In the genomic region with DNA sequence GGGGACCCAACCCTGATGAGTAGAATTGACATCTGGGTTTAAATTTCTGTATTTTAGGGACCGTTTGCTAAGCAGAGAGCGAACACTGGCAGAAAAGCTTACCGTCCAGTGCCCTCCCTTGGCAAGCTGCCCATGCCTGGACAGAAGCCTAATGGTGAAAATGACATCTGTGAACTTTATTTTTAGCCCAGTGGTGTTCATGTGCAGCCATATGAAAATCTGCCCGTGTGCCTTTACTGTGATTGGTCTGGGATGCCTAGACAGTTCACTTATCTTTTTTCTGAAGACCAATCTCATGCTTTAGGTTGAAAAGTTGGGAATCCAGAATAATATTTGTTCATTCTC, we compare ENCODE assay signal across 9 cellular contexts. TPM values are rescaled to one million over a fixed set of nuclear protein-coding genes. Genes with fewer than 3 reads are reported as not detected.
A peak's percentile ranks its signal among the peaks of the same experiment; 100 is the strongest.
DNase-seq lines count a peak whose midpoint lies in the region; ATAC-seq and TF ChIP-seq lines count a peak whose summit lies in the region.
"Had no signal": no experiment of that assay in that cellular context is flagged by ENCODE, and none has a peak within 500 bp of the region (broad histone marks: within the 10 kb centered on the region; RNA-seq: fewer than 3 reads in every experiment).

No MANE protein-coding gene starts in this region.

- peak in 3 of 4 donors; percentile 1 for ATAC-seq in right lobe of liver

- H3K4me1 ChIP-seq in mammary epithelial cell (ENCODE audit: insufficient read depth, low read length) (peaks cover 12% of the 10 kb centered on the region), right lobe of liver (peaks cover 0 to 24% (median 0%) of the 10 kb centered on the region in 4 donors), transverse colon (peaks cover 10 to 57% (median 37%) of the 10 kb centered on the region in 4 donors)

- peaks cover 5% of the 10 kb centered on the region for H3K36me3 ChIP-seq in mammary epithelial cell (ENCODE audit: insufficient read depth, low read length)
- H3K36me3 ChIP-seq in right lobe of liver, result peaks cover 0 to 13% (median 8%) of the 10 kb centered on the region in 4 donors
- peaks cover 0 to 4% (median 0%) of the 10 kb centered on the region in 4 donors for H3K36me3 ChIP-seq in transverse colon

- H3K9ac ChIP-seq in mammary epithelial cell (ENCODE audit: insufficient read depth, low read length), result no peak overlapping the region

- H3K4me3 Mint-ChIP-seq in T-helper 1 cell treated with Interleukin-12 subunit alpha and Interleukin-12 subunit beta and Interleukin-4 antibody, amounts not matched to agents 30 μg/mL and 1 μg/mL, for 36 hours, result peak overlapping the region; percentile 60

- H2AFZ ChIP-seq in mammary epithelial cell (ENCODE audit: low read depth, low read length), result peak overlapping the region; percentile 97

- peaks cover 36% of the 10 kb centered on the region for H3K27me3 Mint-ChIP-seq in T-helper 1 cell treated with Interleukin-12 subunit alpha and Interleukin-12 subunit beta and Interleukin-4 antibody, amounts not matched to agents 30 μg/mL and 1 μg/mL, for 36 hours (ENCODE audit: low read depth)

- no peaks in the 10 kb centered on the region for H3K9me3 Mint-ChIP-seq in T-helper 1 cell treated with Interleukin-12 subunit alpha and Interleukin-12 subunit beta and Interleukin-4 antibody, amounts not matched to agents 30 μg/mL and 1 μg/mL, for 36 hours

- in situ Hi-C loops in mammary epithelial cell (cut with MboI; ENCODE audit: low sequenced_read_pairs in 2 of 2) (loop anchor here in 1 of 2 donors (25.0 kb wide), 1 partner anchor 120 kb away; no protein-coding TSS in a partner anchor), transverse colon (cut with MboI; ENCODE audit: low pct_ligation_motif_present in 1 of 4, low pct_unique_long_range_greater_than_20kb in 1 of 4, low sequenced_read_pairs in 3 of 4) (no loop called here)

- H3K4me2 ChIP-seq in mammary epithelial cell (ENCODE audit: insufficient read depth, low read depth, low read length), result peak overlapping the region; percentile 81

- peaks cover 33% of the 10 kb centered on the region for H3K79me2 ChIP-seq in mammary epithelial cell (ENCODE audit: insufficient read depth, low read length)

- CTCF ChIA-PET in mammary epithelial cell (lab: Charles Lee; ENCODE audit: low non-redundant PET), result interaction anchor here (0.6 to 1.0 kb wide), 2 partner anchors 128 to 395 kb away, joined by 4 to 5 read pairs; no protein-coding TSS in a partner anchor

- dilution Hi-C loops in mammary epithelial cell (cut with HindIII; ENCODE audit: low sequenced_read_pairs), result no loop called here

- BruUV-seq in mammary epithelial cell (replicated peaks; lab: Mats Ljungman, UMichigan), result no TSS peak

- no peaks in the 10 kb centered on the region for H4K20me1 ChIP-seq in mammary epithelial cell (ENCODE audit: insufficient read depth, low read length)

- 61% methylated on average over 4 of the region's 4 CpGs for WGBS in mammary epithelial cell (ENCODE audit: low coverage, missing lambda C conversion rate)
- 6% methylated on average over 4 of the region's 4 CpGs for WGBS in right lobe of liver (ENCODE audit: insufficient coverage, low coverage, low lambda C conversion rate, missing lambda C conversion rate)
- WGBS in transverse colon (ENCODE audit: low coverage in 1 of 2), 2 donors, result 40 to 42% methylated on average over 1 to 4 of the region's 4 CpGs

- peaks cover 21% of the 10 kb centered on the region for H3K4me1 Mint-ChIP-seq in T-helper 1 cell treated with Interleukin-12 subunit alpha and Interleukin-12 subunit beta and Interleukin-4 antibody, amounts not matched to agents 30 μg/mL and 1 μg/mL, for 36 hours (ENCODE audit: low read depth)

- H3K27me3 ChIP-seq in mammary epithelial cell (ENCODE audit: insufficient read depth, low read length), result no peaks in the 10 kb centered on the region
- H3K27me3 ChIP-seq in right lobe of liver, result no peaks in the 10 kb centered on the region
- H3K27me3 ChIP-seq in transverse colon, result no peaks in the 10 kb centered on the region

- TF ChIP-seq POLR2A in right lobe of liver (IDR thresholded peaks at IDR 0.05) (no peak), transverse colon (IDR thresholded peaks at IDR 0.05) (no peak)

- DNase-seq in T-helper 1 cell (no peak), mammary epithelial cell (no peak), right lobe of liver (peak; percentile 64 to 85 (median 70)), transverse colon (peak; percentile 57), HPDE6-E6E7 (ENCODE audit: extremely low spot score) (no peak), NCI-H1930 (lab: John Stamatoyannopoulos, UW) (no peak), NCI-H510A treated with DMSO at 0.1 percent for 48 hours (lab: John Stamatoyannopoulos, UW) (no peak)
- DNase-seq: NCI-H524 treated with DMSO at 0.1 percent for 48 hours had no signal

- TF ChIP-seq EP300 in transverse colon (IDR thresholded peaks at IDR 0.05; ENCODE audit: low read depth), result no peak

- no peaks in the 10 kb centered on the region for H3K9me3 ChIP-seq in mammary epithelial cell (replicated peaks; ENCODE audit: insufficient read depth, low read length)
- no peaks in the 10 kb centered on the region for H3K9me3 ChIP-seq in right lobe of liver
- H3K9me3 ChIP-seq in transverse colon, result no peaks in the 10 kb centered on the region

- intact Hi-C loops in mammary epithelial cell (cut with micrococcal nuclease), result loop anchor here (1.0 to 2.0 kb wide), 3 partner anchors 57 to 198 kb away; partner anchors contain the start of genes FAM47E and SCARB2
- intact Hi-C loops in right lobe of liver (cut with DNase I), result loop anchor here in 1 of 2 donors (10.0 kb wide), 1 partner anchor 93 kb away; the partner anchor contains the start of gene SCARB2
- intact Hi-C loops in transverse colon (cut with DNase I; ENCODE audit: low total_unique reads), result loop anchor here (10.0 kb wide), 1 partner anchor 133 kb away; no protein-coding TSS in a partner anchor

- H3K4me3 ChIP-seq in mammary epithelial cell (replicated peaks in 1 of 3; ENCODE audit: insufficient read depth in 1 of 3, low read depth in 2 of 3, low read length in 3 of 3), result peak overlapping the region; percentile 74 to 93 (median 89)
- peak overlapping the region; percentile 65 to 89 (median 68) for H3K4me3 ChIP-seq in right lobe of liver
- peak overlapping the region in 3 of 4 donors; percentile 66 to 89 (median 85) for H3K4me3 ChIP-seq in transverse colon

- no peak overlapping the region for H3K27ac ChIP-seq in mammary epithelial cell (ENCODE audit: insufficient read depth, low read depth, low read length)
- H3K27ac ChIP-seq in right lobe of liver, result peak overlapping the region; percentile 95 to 99 (median 99)
- H3K27ac ChIP-seq in transverse colon, result peak overlapping the region; percentile 89 to 96 (median 93)

- peaks cover 6% of the 10 kb centered on the region for H3K36me3 Mint-ChIP-seq in T-helper 1 cell treated with Interleukin-12 subunit alpha and Interleukin-12 subunit beta and Interleukin-4 antibody, amounts not matched to agents 30 μg/mL and 1 μg/mL, for 36 hours (ENCODE audit: low read depth)

- H3K27ac Mint-ChIP-seq in T-helper 1 cell treated with Interleukin-12 subunit alpha and Interleukin-12 subunit beta and Interleukin-4 antibody, amounts not matched to agents 30 μg/mL and 1 μg/mL, for 36 hours, result no peak overlapping the region

- TF ChIP-seq CTCF in mammary epithelial cell (conservative IDR thresholded peaks at IDR 0.05 in 1 of 2, IDR thresholded peaks at IDR 0.05 in 1 of 2; ENCODE audit: extremely low read depth in 1 of 2, insufficient read depth in 1 of 2, low read depth in 1 of 2, low read length in 2 of 2) (no peak), right lobe of liver (IDR thresholded peaks at IDR 0.05) (no peak), transverse colon (IDR thresholded peaks at IDR 0.05) (no peak)

RNA-seq across cellular contexts. Expression of gene STBD1, which starts 1.1 kb away (rescaled TPM):
- total RNA-seq in mammary epithelial cell (10 to 100 TPM in 1 of 2 donors, 1 to 10 TPM in 1; 6.4 to 11.7 TPM), right lobe of liver (10 to 100 TPM; 16.3 to 53.5 (median 37.6) TPM), transverse colon (10 to 100 TPM in 3 of 4 donors, 1 to 10 TPM in 1; 5.4 to 48.7 (median 17.0) TPM)
- 3.1 TPM for polyA plus RNA-seq in mammary epithelial cell
- polyA minus RNA-seq in mammary epithelial cell, result 0.47 TPM

RNA-seq across cellular contexts. Expression of gene FAM47E, which starts 56.1 kb away (rescaled TPM):
- total RNA-seq in mammary epithelial cell (1 to 10 TPM in 1 of 2 donors, under 1 TPM in 1; 0.80 to 1.5 TPM), right lobe of liver (1 to 10 TPM; 1.2 to 5.0 (median 2.9) TPM), transverse colon (1 to 10 TPM in 3 of 4 donors, under 1 TPM in 1; 0.20 to 7.8 (median 2.8) TPM)
- 0.23 TPM for polyA plus RNA-seq in mammary epithelial cell
- polyA minus RNA-seq in mammary epithelial cell, result not detected

Comparison
In these comparisons a context has a peak if more than half of its experiments do, and no peak if none do; other contexts are left out.
1. DNase-seq: peak in right lobe of liver (3 of 3) and transverse colon (single experiment); none in T-helper 1 cell (0 of 5), mammary epithelial cell (single experiment), HPDE6-E6E7 (single experiment), NCI-H1930 (0 of 2) and NCI-H510A treated with DMSO at 0.1 percent for 48 hours (single experiment).
2. Peak in every context shown above with its lines, with median percentiles within 50 percentile points of each other: H3K4me3 ChIP-seq.